ENCODE assay signal across 12 cellular contexts in the genomic region with DNA sequence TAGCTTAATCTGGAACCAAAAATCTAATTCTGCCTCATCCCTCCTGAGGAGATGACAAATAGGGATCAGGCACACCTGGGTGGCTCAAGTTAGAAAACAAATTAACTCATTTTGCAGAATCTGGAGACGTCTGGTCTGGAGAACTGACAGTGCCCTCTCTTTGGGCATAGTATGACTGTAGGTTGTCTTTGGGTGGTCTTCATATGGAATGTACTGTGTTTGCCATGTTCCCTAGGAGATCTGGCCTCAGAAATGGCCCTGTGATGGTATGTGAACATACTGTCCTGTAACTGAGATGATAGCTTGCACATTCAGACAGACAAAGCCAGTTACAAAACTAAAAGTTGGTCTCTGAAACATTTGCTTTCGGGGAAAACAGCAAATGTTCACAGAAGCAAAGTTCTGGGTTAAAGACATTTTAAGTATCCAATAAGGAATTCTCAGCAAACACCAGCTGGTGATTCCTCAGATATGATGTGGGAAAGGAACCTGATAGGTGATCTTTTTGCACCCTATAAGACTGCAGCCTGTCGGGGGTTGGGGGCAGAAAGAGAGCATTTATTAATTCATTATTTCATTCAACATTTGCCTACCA. TPM values are rescaled to one million over a fixed set of nuclear protein-coding genes. Genes with fewer than 3 reads are reported as not detected.
A peak's percentile ranks its signal among the peaks of the same experiment; 100 is the strongest.
DNase-seq lines count a peak whose midpoint lies in the region; ATAC-seq and TF ChIP-seq lines count a peak whose summit lies in the region.
"Had no signal": no experiment of that assay in that cellular context is flagged by ENCODE, and none has a peak within 500 bp of the region (broad histone marks: within the 10 kb centered on the region; RNA-seq: fewer than 3 reads in every experiment).

No MANE protein-coding gene starts in this region.

- 58 to 86% methylated on average over 2 to 3 of the region's 3 CpGs for WGBS in gastroesophageal sphincter (ENCODE audit: low coverage in 1 of 2), 2 donors

- H3K27me3 ChIP-seq in gastroesophageal sphincter: no peaks in the 10 kb centered on the region
- no peaks in the 10 kb centered on the region for H3K27me3 ChIP-seq in thoracic aorta (replicated peaks; ENCODE audit: insufficient read depth)

- TF ChIP-seq POLR2A in gastroesophageal sphincter (IDR thresholded peaks at IDR 0.05): no peak

- no peak for ATAC-seq in activated CD8-positive, alpha-beta T cell treated with anti-CD3 and anti-CD28 coated beads for 36 hours
- ATAC-seq in gastroesophageal sphincter (no peak), thoracic aorta (ENCODE audit: insufficient number of reproducible peaks, low FRiP score, low read depth) (no peak), GM21529 (IDR thresholded peaks at IDR 0.05; ENCODE audit: unreplicated experiment) (no peak)

- H3K27me3 Mint-ChIP-seq in activated CD4-positive, alpha-beta T cell treated with anti-CD3 and anti-CD28 coated beads, Interleukin-2, amount 10 ng/mL, durations not matched to agents 24 days and 14 days: no peaks in the 10 kb centered on the region
- H3K27me3 Mint-ChIP-seq in activated CD8-positive, alpha-beta T cell treated with anti-CD3 and anti-CD28 coated beads for 36 hours: no peaks in the 10 kb centered on the region

- H3K36me3 ChIP-seq in gastroesophageal sphincter (no peaks in the 10 kb centered on the region), thoracic aorta (no peaks in the 10 kb centered on the region)

- peak overlapping the region; percentile 89 for H3K27ac Mint-ChIP-seq in activated CD4-positive, alpha-beta T cell treated with anti-CD3 and anti-CD28 coated beads, Interleukin-2, amount 10 ng/mL, durations not matched to agents 24 days and 14 days
- peak overlapping the region; percentile 98 for H3K27ac Mint-ChIP-seq in activated CD8-positive, alpha-beta T cell treated with anti-CD3 and anti-CD28 coated beads for 36 hours

- peaks cover 91% of the 10 kb centered on the region for H3K4me1 Mint-ChIP-seq in activated CD4-positive, alpha-beta T cell treated with anti-CD3 and anti-CD28 coated beads, Interleukin-2, amount 10 ng/mL, durations not matched to agents 24 days and 14 days
- peaks cover 97% of the 10 kb centered on the region for H3K4me1 Mint-ChIP-seq in activated CD8-positive, alpha-beta T cell treated with anti-CD3 and anti-CD28 coated beads for 36 hours (ENCODE audit: low read depth)

- H3K4me3 Mint-ChIP-seq in activated CD4-positive, alpha-beta T cell treated with anti-CD3 and anti-CD28 coated beads, Interleukin-2, amount 10 ng/mL, durations not matched to agents 24 days and 14 days: peak overlapping the region; percentile 59
- H3K4me3 Mint-ChIP-seq in activated CD8-positive, alpha-beta T cell treated with anti-CD3 and anti-CD28 coated beads for 36 hours: no peak overlapping the region

- H3K4me3 ChIP-seq in gastroesophageal sphincter (no peak overlapping the region), thoracic aorta (no peak overlapping the region)

- H3K27ac ChIP-seq in gastroesophageal sphincter (peak overlapping the region; percentile 43 to 79 (median 77)), thoracic aorta (peak overlapping the region; percentile 80 to 81)

- peaks cover 15% of the 10 kb centered on the region for H3K9me3 Mint-ChIP-seq in activated CD4-positive, alpha-beta T cell treated with anti-CD3 and anti-CD28 coated beads, Interleukin-2, amount 10 ng/mL, durations not matched to agents 24 days and 14 days
- H3K9me3 Mint-ChIP-seq in activated CD8-positive, alpha-beta T cell treated with anti-CD3 and anti-CD28 coated beads for 36 hours: peaks cover 2% of the 10 kb centered on the region

- intact Hi-C loops in activated CD4-positive, alpha-beta T cell treated with anti-CD3 and anti-CD28 coated beads, Interleukin-2, amount 10 ng/mL, durations not matched to agents 24 days and 14 days (cut with micrococcal nuclease): no loop called here
- intact Hi-C loops in activated CD8-positive, alpha-beta T cell treated with anti-CD3 and anti-CD28 coated beads for 36 hours (cut with micrococcal nuclease): loop anchor here (5.0 kb wide), 2 partner anchors 156 to 251 kb away; partner anchors contain the start of genes APIP and PDHX

- no peak for TF ChIP-seq EP300 in gastroesophageal sphincter (IDR thresholded peaks at IDR 0.05)

- H3K4me1 ChIP-seq in gastroesophageal sphincter (peaks cover 52 to 91% (median 73%) of the 10 kb centered on the region in 3 donors), thoracic aorta (ENCODE audit: control insufficient read depth in 1 of 2, low read depth in 2 of 2) (peaks cover 67 to 88% of the 10 kb centered on the region in 2 donors)

- DNase-seq in activated CD4-positive, alpha-beta T cell treated with anti-CD3 and anti-CD28 coated beads, Interleukin-2, amount 10 ng/mL, durations not matched to agents 24 days and 14 days: no peak
- DNase-seq in activated CD4-positive, alpha-beta T cell treated with anti-CD3 and anti-CD28 coated beads for 1 hour: no peak
- no peak for DNase-seq in activated CD8-positive, alpha-beta T cell treated with anti-CD3 and anti-CD28 coated beads for 36 hours
- no peak for DNase-seq in thoracic aorta (ENCODE audit: low spot score)
- no peak for DNase-seq in SIG-M5 (lab: John Stamatoyannopoulos, UW)
- DNase-seq in GOT3 (lab: John Stamatoyannopoulos, UW): no peak
- DNase-seq: amygdala, EL, SHP77, small intestine had no signal

- peaks cover 69% of the 10 kb centered on the region for H3K36me3 Mint-ChIP-seq in activated CD4-positive, alpha-beta T cell treated with anti-CD3 and anti-CD28 coated beads, Interleukin-2, amount 10 ng/mL, durations not matched to agents 24 days and 14 days (ENCODE audit: low read depth)
- H3K36me3 Mint-ChIP-seq in activated CD8-positive, alpha-beta T cell treated with anti-CD3 and anti-CD28 coated beads for 36 hours (ENCODE audit: low read depth): peaks cover 64% of the 10 kb centered on the region

- POLR2A ChIA-PET in activated CD8-positive, alpha-beta T cell treated with anti-CD3 and anti-CD28 coated beads for 36 hours (lab: Charles Lee): interaction anchor here (1.2 to 14.8 kb wide), 6 partner anchors 10 to 28 kb away, joined by 3 to 203 read pairs (median 30); partner anchors contain the start of gene CD44

- CTCF ChIA-PET in activated CD8-positive, alpha-beta T cell treated with anti-CD3 and anti-CD28 coated beads for 36 hours (lab: Charles Lee): interaction anchor here (0.9 to 9.1 kb wide), 5 partner anchors 11 to 128 kb away, joined by 3 to 94 read pairs (median 5); no protein-coding TSS in a partner anchor

- H3K9me3 ChIP-seq in gastroesophageal sphincter (no peaks in the 10 kb centered on the region), thoracic aorta (no peaks in the 10 kb centered on the region)

- TF ChIP-seq CTCF in activated CD8-positive, alpha-beta T cell treated with anti-CD3 and anti-CD28 coated beads for 36 hours (IDR thresholded peaks at IDR 0.05): no peak
- TF ChIP-seq CTCF in gastroesophageal sphincter (IDR thresholded peaks at IDR 0.05) (no peak), thoracic aorta (IDR thresholded peaks at IDR 0.05) (no peak)

RNA-seq across cellular contexts. Expression of gene CD44, which starts 29.7 kb away (rescaled TPM):
- 488 and 489 TPM in 2 replicates for total RNA-seq in activated CD4-positive, alpha-beta T cell treated with anti-CD3 and anti-CD28 coated beads, Interleukin-2, amount 10 ng/mL, durations not matched to agents 24 days and 14 days
- 100 to 1,000 TPM; 363 to 373 TPM for total RNA-seq in activated CD8-positive, alpha-beta T cell treated with anti-CD3 and anti-CD28 coated beads for 36 hours
- total RNA-seq in gastroesophageal sphincter: 100 to 1,000 TPM; 211 to 319 (median 266) TPM
- total RNA-seq in thoracic aorta: 100 to 1,000 TPM; 321 to 613 TPM
